Comparison of ENCODE assay signal across 21 cellular contexts in genomic region chr2:98263362-98263761, GRCh38.
DNase-seq lines count a peak whose midpoint lies in the region; FAIRE-seq and TF ChIP-seq lines count a peak whose summit lies in the region.
"Had no signal": no experiment of that assay in that cellular context is flagged by ENCODE, and none has a peak within 500 bp of the region (broad histone marks: within the 10 kb centered on the region; RNA-seq: fewer than 3 reads in every experiment).

No MANE protein-coding gene starts in this region.

- no peak for TF ChIP-seq POLR2A in GM12891 (IDR thresholded peaks at IDR 0.05; ENCODE audit: low read depth, low read length)

- no peak overlapping the region for H3K4me3 Mint-ChIP-seq in endodermal cell
- H3K4me3 Mint-ChIP-seq: B cell; CD4-positive, alpha-beta T cell; CD8-positive, alpha-beta T cell had no signal

- H3K27ac ChIP-seq in endodermal cell (ENCODE audit: low read depth, low read length): no peak overlapping the region
- H3K27ac ChIP-seq: 22Rv1; A549; BLaER1 treated with 17β-estradiol and CSF1 and Interleukin-3, amounts not matched to agents 10 nM and 100 nM; C4-2B had no signal

- no peak for TF ChIP-seq CTCF in endodermal cell (conservative IDR thresholded peaks at IDR 0.05)

- DNase-seq in DMS53 (lab: John Stamatoyannopoulos, UW) (peak; percentile 33), DMS53 treated with DMSO at 0.1 percent for 48 hours (lab: John Stamatoyannopoulos, UW; ENCODE audit: unreplicated experiment) (no peak), adipocyte (ENCODE audit: low read depth) (no peak), endodermal cell (no peak), GM12891 (ENCODE audit: insufficient read length, low spot score) (no peak)
- no peak for DNase-seq in activated CD8-positive, alpha-beta memory T cell treated with anti-CD3 and anti-CD28 coated beads, Interleukin-2, amount 50 U/mL, for 4 hours
- DNase-seq: AML-193; Caco-2; Calu3; CD4-positive, alpha-beta T cell; CD8-positive, alpha-beta T cell; DMS79 treated with DMSO at 0.1 percent for 48 hours; GF-D8 had no signal

- H3K4me3 ChIP-seq in adipocyte (ENCODE audit: low read length) (peak overlapping the region; percentile 12), endodermal cell (ENCODE audit: low read length) (peak overlapping the region; percentile 54)
- H3K4me3 ChIP-seq: A549; BLaER1 treated with 17β-estradiol and CSF1 and Interleukin-3, amounts not matched to agents 10 nM and 100 nM had no signal

- no peaks in the 10 kb centered on the region for H3K36me3 Mint-ChIP-seq in endodermal cell (ENCODE audit: low read depth)

- no peaks in the 10 kb centered on the region for H3K27me3 Mint-ChIP-seq in endodermal cell (ENCODE audit: insufficient read depth)

- H3K9ac ChIP-seq in adipocyte (ENCODE audit: low read length) (no peak overlapping the region), endodermal cell (ENCODE audit: extremely low read depth, low read length, poor library complexity, severe bottlenecking) (no peak overlapping the region)
- H3K9ac ChIP-seq: BLaER1 treated with 17β-estradiol and CSF1 and Interleukin-3, amounts not matched to agents 10 nM and 100 nM had no signal

- H3K4me1 ChIP-seq in adipocyte (ENCODE audit: control insufficient read depth, insufficient read depth, low read length) (no peaks in the 10 kb centered on the region), endodermal cell (ENCODE audit: control insufficient read depth, insufficient read depth, low read length) (no peaks in the 10 kb centered on the region)
- H3K4me1 ChIP-seq: A549; BLaER1 treated with 17β-estradiol and CSF1 and Interleukin-3, amounts not matched to agents 10 nM and 100 nM; Caco-2 had no signal

- no peak for FAIRE-seq in GM12891 (lab: Jason Lieb, UNC)
- FAIRE-seq: A549, D721Med, G401.6, GM12892 had no signal

- no peaks in the 10 kb centered on the region for H3K27me3 ChIP-seq in adipocyte (replicated peaks; ENCODE audit: control insufficient read depth, insufficient read depth, low read length)
- H3K27me3 ChIP-seq in endodermal cell (ENCODE audit: control insufficient read depth, insufficient read depth, low read length, poor library complexity, severe bottlenecking): no peaks in the 10 kb centered on the region
- H3K27me3 ChIP-seq: BLaER1 treated with 17β-estradiol and CSF1 and Interleukin-3, amounts not matched to agents 10 nM and 100 nM had no signal

- no peak overlapping the region for H3K27ac Mint-ChIP-seq in endodermal cell
- H3K27ac Mint-ChIP-seq: B cell; CD4-positive, alpha-beta T cell; CD8-positive, alpha-beta T cell had no signal

- H3K9me3 Mint-ChIP-seq in endodermal cell: peaks cover 25% of the 10 kb centered on the region

- 100% methylated on average over 1 of the region's 1 CpG; no CpG with 5 or more reads in 1 of the 2 experiments for WGBS in endodermal cell (ENCODE audit: insufficient coverage in 1 of 2, insufficient read length in 1 of 2), 2 experiments

- H3K9me3 ChIP-seq in adipocyte (ENCODE audit: control insufficient read depth, low read length) (peaks cover 39% of the 10 kb centered on the region), endodermal cell (ENCODE audit: control insufficient read depth, low read length) (peaks cover 37% of the 10 kb centered on the region)

- no peaks in the 10 kb centered on the region for H3K36me3 ChIP-seq in adipocyte (ENCODE audit: control insufficient read depth, insufficient read depth, low read length, severe bottlenecking)
- H3K36me3 ChIP-seq in endodermal cell (ENCODE audit: control insufficient read depth, insufficient read depth, low read length): no peaks in the 10 kb centered on the region
- H3K36me3 ChIP-seq: BLaER1 treated with 17β-estradiol and CSF1 and Interleukin-3, amounts not matched to agents 10 nM and 100 nM had no signal

- H3K4me1 Mint-ChIP-seq in endodermal cell: no peaks in the 10 kb centered on the region
- H3K4me1 Mint-ChIP-seq: B cell had no signal

TF ChIP-seq in GM12891, 5 proteins besides CTCF, POLR2A, EP300 and RAD21:
- TF ChIP-seq SPI1 (IDR thresholded peaks at IDR 0.05; ENCODE audit: low read depth, low read length): no peak
- TF ChIP-seq PAX5 (IDR thresholded peaks at IDR 0.05; ENCODE audit: insufficient read depth, low read length, severe bottlenecking): no peak
- no peak for TF ChIP-seq POU2F2 (IDR thresholded peaks at IDR 0.05; ENCODE audit: low read depth, low read length)
- TF ChIP-seq TAF1 (IDR thresholded peaks at IDR 0.05; ENCODE audit: low read depth, low read length): no peak
- no peak for TF ChIP-seq POLR2AphosphoS5 (IDR thresholded peaks at IDR 0.05; ENCODE audit: low read depth, low read length)
